Comparison of ENCODE assay signal across 1 cellular context in the genomic region with DNA sequence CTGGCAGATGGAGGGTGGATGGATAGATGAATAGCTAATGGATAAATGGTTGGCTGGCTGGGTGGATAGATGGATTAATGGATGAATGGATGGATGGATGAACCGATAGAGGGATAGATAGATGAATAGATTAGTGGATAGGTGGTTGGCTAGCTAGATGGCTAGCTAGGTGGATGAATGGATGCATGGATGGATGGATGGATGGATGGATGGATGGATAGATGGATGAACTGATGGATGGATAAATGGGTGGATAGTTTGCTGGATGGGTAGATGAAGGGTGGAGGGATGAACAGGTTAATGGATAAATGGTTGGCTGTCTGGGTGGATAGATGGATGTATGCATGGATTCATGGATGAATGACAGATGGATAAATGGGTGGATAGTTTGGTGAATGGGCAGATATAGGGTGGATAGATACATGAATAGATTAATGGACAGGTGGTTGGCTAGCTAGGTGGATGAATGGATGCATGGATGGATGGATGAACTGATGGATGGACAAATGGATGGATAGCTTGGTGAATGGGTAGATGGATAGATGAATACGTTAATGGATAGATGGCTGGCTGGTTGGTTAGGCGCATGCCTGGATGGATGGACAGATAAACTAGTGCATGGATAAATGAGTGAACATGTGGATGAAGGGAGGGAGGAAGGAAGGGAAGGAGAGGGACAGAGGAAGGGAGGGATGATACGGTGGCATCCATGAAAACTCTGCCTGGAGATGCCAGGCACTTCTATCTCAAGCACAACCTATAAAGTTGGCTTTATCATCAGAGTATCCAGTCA.
TF ChIP-seq lines count a peak whose summit lies in the region.

No MANE protein-coding gene starts in this region.

TF ChIP-seq in HEK293, 187 proteins besides CTCF, POLR2A, EP300 and RAD21 (continued from another document):
- TF ChIP-seq ZNF571 (tag by site-specific recombination; IDR thresholded peaks at IDR 0.05) (no peak), OVOL3 (tag by site-specific recombination; IDR thresholded peaks at IDR 0.05) (no peak), YY1 (tag by site-specific recombination; IDR thresholded peaks at IDR 0.05) (no peak), ZNF366 (tag by site-specific recombination; conservative IDR thresholded peaks at IDR 0.05) (peak; percentile 72), ZBTB21 (tag by site-specific recombination; IDR thresholded peaks at IDR 0.05) (no peak)
